22 cellular contexts compared by ENCODE assay signal in the genomic region with DNA sequence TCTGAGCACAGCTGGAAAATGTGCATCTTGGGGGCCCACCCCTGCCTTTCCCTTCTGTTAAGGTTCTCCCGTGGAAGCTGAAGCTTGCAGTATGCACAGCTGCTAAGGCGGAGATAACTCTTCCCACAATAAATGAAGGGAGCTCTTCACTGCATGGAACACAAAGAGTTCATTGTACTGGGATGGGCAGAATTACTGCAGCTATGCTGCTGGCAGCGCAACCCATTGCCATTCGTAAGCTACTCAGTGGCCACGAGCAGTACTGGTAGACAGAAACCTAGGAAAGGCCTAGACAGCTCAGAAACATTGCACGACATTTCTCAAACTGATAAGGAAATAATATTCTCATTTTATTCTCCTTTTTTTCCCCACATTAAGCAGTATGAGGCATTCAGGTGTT.
DNase-seq lines count a peak whose midpoint lies in the region; ATAC-seq and TF ChIP-seq lines count a peak whose summit lies in the region.
"Had no signal": no experiment of that assay in that cellular context is flagged by ENCODE, and none has a peak within 500 bp of the region (broad histone marks: within the 10 kb centered on the region; RNA-seq: fewer than 3 reads in every experiment).

No MANE protein-coding gene starts in this region.

- H3K4me1 ChIP-seq in HUES48 (ENCODE audit: control insufficient read depth, insufficient read depth, low read length) = peaks cover 24% of the 10 kb centered on the region
- H3K4me1 ChIP-seq: ascending aorta, pancreas, thyroid gland had no signal

- no peaks in the 10 kb centered on the region for H3K36me3 Mint-ChIP-seq in activated CD8-positive, alpha-beta memory T cell treated with anti-CD3 and anti-CD28 coated beads, Interleukin-2, amount 10 ng/mL, durations not matched to agents 7 days and 5 days
- H3K36me3 Mint-ChIP-seq: CD4-positive, CD25-positive, alpha-beta regulatory T cell; immature natural killer cell; stimulated activated memory B cell treated with anti-CD40 and anti-IgM and Interleukin-4, amounts not matched to agents 10 μg/mL and 1 μg/mL and 100 μg/mL, for 72 hours had no signal

- no peak overlapping the region for H3K27ac Mint-ChIP-seq in activated CD8-positive, alpha-beta memory T cell treated with anti-CD3 and anti-CD28 coated beads, Interleukin-2, amount 10 ng/mL, durations not matched to agents 7 days and 5 days
- H3K27ac Mint-ChIP-seq: activated CD8-positive, alpha-beta T cell treated with anti-CD3 and anti-CD28 coated beads, Interleukin-2, amount 10 ng/mL, durations not matched to agents 7 days and 5 days; activated T-cell treated with anti-CD3 and anti-CD28 coated beads, Interleukin-2, amount 50 U/mL, for 24 hours; CD4-positive, CD25-positive, alpha-beta regulatory T cell; immature natural killer cell; stimulated activated memory B cell treated with anti-CD40 and anti-IgM and Interleukin-4, amounts not matched to agents 10 μg/mL and 1 μg/mL and 100 μg/mL, for 72 hours had no signal

- TF ChIP-seq CTCF in omental fat pad (IDR thresholded peaks at IDR 0.05) = no peak

- H3K4me3 ChIP-seq in HUES48 (ENCODE audit: low read depth, low read length) = 0 out of 2 replicates have a peak overlapping the region, but pooled peaks have one; percentile 12
- H3K4me3 ChIP-seq: ascending aorta, K562, pancreas, thyroid gland had no signal

- CTCF ChIA-PET in activated CD8-positive, alpha-beta memory T cell treated with anti-CD3 and anti-CD28 coated beads, Interleukin-2, amount 10 ng/mL, durations not matched to agents 7 days and 5 days (lab: Charles Lee) = no interaction called here

- H3K9ac ChIP-seq in HUES48 (ENCODE audit: low read depth, low read length) = no peak overlapping the region

- H3K9me3 ChIP-seq in HUES48 (ENCODE audit: control insufficient read depth, insufficient read depth, low read length) = no peaks in the 10 kb centered on the region
- H3K9me3 ChIP-seq: ascending aorta, pancreas, thyroid gland had no signal

- no peaks in the 10 kb centered on the region for H3K27me3 ChIP-seq in HUES48 (ENCODE audit: control insufficient read depth, insufficient read depth, low read length)
- H3K27me3 ChIP-seq: ascending aorta, pancreas, thyroid gland had no signal

- no peak for ATAC-seq in activated CD8-positive, alpha-beta memory T cell treated with anti-CD3 and anti-CD28 coated beads, Interleukin-2, amount 10 ng/mL, durations not matched to agents 7 days and 5 days
- ATAC-seq in omental fat pad (ENCODE audit: low FRiP score) = no peak
- ATAC-seq: activated CD4-positive, CD25-positive, alpha-beta regulatory T cell treated with anti-CD3 and anti-CD28 coated beads, Interleukin-2, amount 50 U/mL, for 24 hours; activated CD8-positive, alpha-beta T cell treated with anti-CD3 and anti-CD28 coated beads, Interleukin-2, amount 10 ng/mL, durations not matched to agents 7 days and 5 days; K562; pancreas; stimulated activated memory B cell treated with anti-CD40 and anti-IgM and Interleukin-4, amounts not matched to agents 10 μg/mL and 1 μg/mL and 100 μg/mL, for 72 hours had no signal

- H3K27ac ChIP-seq in HUES48 (ENCODE audit: low read depth, low read length) = peak overlapping the region; percentile 40
- H3K27ac ChIP-seq: ascending aorta, pancreas, thyroid gland had no signal

- no peaks in the 10 kb centered on the region for H3K27me3 Mint-ChIP-seq in activated CD8-positive, alpha-beta memory T cell treated with anti-CD3 and anti-CD28 coated beads, Interleukin-2, amount 10 ng/mL, durations not matched to agents 7 days and 5 days
- H3K27me3 Mint-ChIP-seq: activated T-cell treated with anti-CD3 and anti-CD28 coated beads, Interleukin-2, amount 50 U/mL, for 24 hours; CD4-positive, CD25-positive, alpha-beta regulatory T cell; stimulated activated memory B cell treated with anti-CD40 and anti-IgM and Interleukin-4, amounts not matched to agents 10 μg/mL and 1 μg/mL and 100 μg/mL, for 72 hours had no signal

- no peaks in the 10 kb centered on the region for H3K36me3 ChIP-seq in HUES48 (ENCODE audit: control insufficient read depth, insufficient read depth, low read length)
- H3K36me3 ChIP-seq: ascending aorta, pancreas, thyroid gland had no signal

- DNase-seq in amygdala (lab: John Stamatoyannopoulos, UW) (peak in 50 of 56 donors; percentile 1 to 87 (median 47)), hypothalamus (lab: John Stamatoyannopoulos, UW) (peak in 37 of 51 donors; percentile 4 to 84 (median 40)), pons (ENCODE audit: low spot score) (peak; percentile 97), omental fat pad (ENCODE audit: low spot score) (no peak), NOMO-1 (lab: John Stamatoyannopoulos, UW; ENCODE audit: unreplicated experiment in 2 of 2) (no peak), HuH-7.5 (ENCODE audit: low spot score) (no peak)
- DNase-seq in activated CD8-positive, alpha-beta memory T cell treated with anti-CD3 and anti-CD28 coated beads, Interleukin-2, amount 10 ng/mL, durations not matched to agents 7 days and 5 days = no peak
- DNase-seq: activated CD8-positive, alpha-beta T cell treated with anti-CD3 and anti-CD28 coated beads, Interleukin-2, amount 10 ng/mL, durations not matched to agents 7 days and 5 days; activated naive CD4-positive, alpha-beta T cell treated with Interleukin-2 at 50 U/mL for 16 hours; activated T-cell treated with anti-CD3 and anti-CD28 coated beads, Interleukin-2, amount 50 U/mL, for 24 hours; CD4-positive, CD25-positive, alpha-beta regulatory T cell; DMS 273 treated with DMSO at 0.1 percent for 48 hours; immature natural killer cell; NCI-H2227 treated with DMSO at 0.1 percent for 48 hours; pancreas; T-helper 9 cell; thyroid gland had no signal

- peaks cover 4% of the 10 kb centered on the region for H3K9me3 Mint-ChIP-seq in activated CD8-positive, alpha-beta memory T cell treated with anti-CD3 and anti-CD28 coated beads, Interleukin-2, amount 10 ng/mL, durations not matched to agents 7 days and 5 days (ENCODE audit: low read depth)

- H3K4me3 Mint-ChIP-seq in activated CD8-positive, alpha-beta memory T cell treated with anti-CD3 and anti-CD28 coated beads, Interleukin-2, amount 10 ng/mL, durations not matched to agents 7 days and 5 days = no peak overlapping the region
- H3K4me3 Mint-ChIP-seq: activated CD8-positive, alpha-beta T cell treated with anti-CD3 and anti-CD28 coated beads, Interleukin-2, amount 10 ng/mL, durations not matched to agents 7 days and 5 days; activated T-cell treated with anti-CD3 and anti-CD28 coated beads, Interleukin-2, amount 50 U/mL, for 24 hours; CD4-positive, CD25-positive, alpha-beta regulatory T cell; immature natural killer cell; stimulated activated memory B cell treated with anti-CD40 and anti-IgM and Interleukin-4, amounts not matched to agents 10 μg/mL and 1 μg/mL and 100 μg/mL, for 72 hours had no signal

- no peaks in the 10 kb centered on the region for H3K4me1 Mint-ChIP-seq in activated CD8-positive, alpha-beta memory T cell treated with anti-CD3 and anti-CD28 coated beads, Interleukin-2, amount 10 ng/mL, durations not matched to agents 7 days and 5 days
- H3K4me1 Mint-ChIP-seq: CD4-positive, CD25-positive, alpha-beta regulatory T cell; immature natural killer cell; stimulated activated memory B cell treated with anti-CD40 and anti-IgM and Interleukin-4, amounts not matched to agents 10 μg/mL and 1 μg/mL and 100 μg/mL, for 72 hours had no signal

Comparison
In these comparisons a context has a peak if more than half of its experiments do, and no peak if none do; other contexts are left out.
1. DNase-seq: peak in amygdala (50 of 56), hypothalamus (37 of 51) and pons (single experiment); none in activated CD8-positive, alpha-beta memory T cell treated with anti-CD3 and anti-CD28 coated beads, Interleukin-2, amount 10 ng/mL, durations not matched to agents 7 days and 5 days (single experiment), omental fat pad (single experiment), NOMO-1 (0 of 2) and HuH-7.5 (single experiment).